Comparison of ENCODE assay signal across 20 cellular contexts in the genomic region with DNA sequence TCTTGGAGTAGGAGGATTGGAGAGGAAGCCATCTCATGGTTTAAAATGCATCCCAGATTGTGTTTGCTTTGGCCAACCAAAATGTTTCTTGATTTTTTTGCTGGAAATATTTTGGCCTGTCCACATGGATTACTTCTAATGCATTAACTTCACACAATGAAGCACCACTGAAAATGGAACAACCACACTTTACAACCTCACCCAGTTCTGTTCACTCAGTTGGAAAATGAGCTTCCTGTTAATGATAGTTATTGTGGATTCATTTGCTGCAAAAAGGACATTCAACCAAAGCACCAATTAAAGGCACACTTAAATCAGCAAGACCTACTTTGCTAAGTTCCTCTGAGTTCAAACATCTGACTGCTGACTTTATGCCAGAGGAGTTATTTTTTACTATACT. TPM values are rescaled to one million over a fixed set of nuclear protein-coding genes. Genes with fewer than 3 reads are reported as not detected.
"Had no signal": no experiment of that assay in that cellular context is flagged by ENCODE, and none has a peak within 500 bp of the region (broad histone marks: within the 10 kb centered on the region; RNA-seq: fewer than 3 reads in every experiment).

No MANE protein-coding gene starts in this region.

- FAIRE-seq: RCC 7860 had no signal

- H3K36me3 ChIP-seq: SJSA1 had no signal

- H3K9me3 ChIP-seq: SJSA1 had no signal

- H3K27ac ChIP-seq: SJSA1, SK-N-MC had no signal

- DNase-seq: Kasumi-1, KG1, MM.1S, NCI-H1092 treated with DMSO at 0.1 percent for 48 hours, NCI-H1436, NCI-H187, NCI-H2029, NCI-H2081 treated with DMSO at 0.1 percent for 48 hours, NCI-H2227 treated with DMSO at 0.1 percent for 48 hours, NCI-H524, NCI-H526 treated with DMSO at 0.1 percent for 48 hours, NCI-H774, Right ventricle myocardium superior, RPMI8226, SIG-M5 had no signal

- H3K4me3 ChIP-seq: SJSA1, SK-N-MC had no signal

- H3K4me1 ChIP-seq: SJSA1 had no signal

RNA-seq across cellular contexts. Expression of a gene that starts 11.3 kb away (rescaled TPM):
- total RNA-seq: M059J, NCI-H460, SJSA1 had no signal
